Comparison of ENCODE assay signal across 1 cellular context in the genomic region with DNA sequence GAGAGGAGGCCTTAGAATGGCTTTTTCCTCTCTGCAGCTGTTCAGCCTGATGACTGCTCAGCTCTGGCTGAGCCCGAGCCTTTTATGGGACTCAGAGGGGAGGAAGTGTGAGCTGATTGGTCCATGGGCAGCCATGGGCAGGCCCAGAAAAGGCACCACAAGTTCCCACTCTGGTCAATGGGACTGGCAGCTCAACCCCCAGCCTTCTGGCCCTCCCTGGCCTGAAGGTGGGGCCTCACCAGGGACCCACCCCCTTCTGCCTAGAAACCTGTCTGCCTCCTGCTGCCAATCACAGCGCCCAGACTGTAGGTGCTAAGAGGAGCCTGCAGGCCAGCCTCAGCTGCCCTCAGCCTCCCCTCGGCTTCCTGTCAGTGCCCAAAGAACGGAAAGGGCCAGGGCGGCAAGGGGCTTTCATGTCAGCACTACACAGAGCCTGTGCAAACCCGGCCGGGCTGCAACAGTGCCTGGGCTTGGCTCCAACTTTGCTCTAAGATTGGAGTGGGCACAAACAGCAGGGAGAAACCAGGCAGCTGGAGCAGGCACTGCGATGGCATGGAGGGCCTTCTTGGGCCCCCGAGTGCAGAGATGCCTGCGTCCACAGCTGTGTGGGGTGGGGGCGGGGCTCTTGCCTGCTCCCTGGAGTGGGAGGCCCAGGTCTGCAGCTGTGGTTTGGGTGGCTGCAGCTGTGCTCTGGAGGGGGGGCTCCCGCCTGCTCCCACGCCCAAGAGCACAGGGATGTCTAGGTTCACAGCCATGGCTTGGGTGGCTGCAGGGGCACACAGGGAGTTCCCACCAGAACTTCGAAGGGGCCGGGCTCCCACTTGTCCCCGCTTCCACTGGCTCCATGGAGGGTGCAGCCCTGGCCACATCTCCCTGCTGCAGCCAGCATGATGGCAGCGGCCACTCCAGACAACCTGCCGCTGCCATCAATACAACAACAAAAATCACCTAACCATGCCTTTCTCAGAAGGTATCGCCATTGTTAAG.
TF ChIP-seq lines count a peak whose summit lies in the region.

No MANE protein-coding gene starts in this region.

TF ChIP-seq in GM12878, 131 proteins besides CTCF, POLR2A, EP300 and RAD21 (continued from another document):
- TF ChIP-seq, protein P1, sequence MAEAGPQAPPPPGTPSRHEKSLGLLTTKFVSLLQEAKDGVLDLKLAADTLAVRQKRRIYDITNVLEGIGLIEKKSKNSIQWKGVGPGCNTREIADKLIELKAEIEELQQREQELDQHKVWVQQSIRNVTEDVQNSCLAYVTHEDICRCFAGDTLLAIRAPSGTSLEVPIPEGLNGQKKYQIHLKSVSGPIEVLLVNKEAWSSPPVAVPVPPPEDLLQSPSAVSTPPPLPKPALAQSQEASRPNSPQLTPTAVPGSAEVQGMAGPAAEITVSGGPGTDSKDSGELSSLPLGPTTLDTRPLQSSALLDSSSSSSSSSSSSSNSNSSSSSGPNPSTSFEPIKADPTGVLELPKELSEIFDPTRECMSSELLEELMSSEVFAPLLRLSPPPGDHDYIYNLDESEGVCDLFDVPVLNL (IDR thresholded peaks at IDR 0.05; ENCODE audit: low read depth, low read length), result no peak
- TF ChIP-seq NRF1 (conservative IDR thresholded peaks at IDR 0.05; ENCODE audit: low read depth, low read length), result no peak
- no peak for TF ChIP-seq BRCA1 (IDR thresholded peaks at IDR 0.05; ENCODE audit: low read depth, low read length)
- no peak for TF ChIP-seq SUZ12 (IDR thresholded peaks at IDR 0.05; ENCODE audit: unreplicated experiment)
